In genomic region chr12:108801736-108802665, GRCh38 we compare ENCODE assay signal across 1 cellular context.
TF ChIP-seq lines count a peak whose summit lies in the region.

No MANE protein-coding gene starts in this region.

TF ChIP-seq in H1, 55 proteins besides CTCF, POLR2A, EP300 and RAD21 (continued from another document):
- TF ChIP-seq ATF2 (IDR thresholded peaks at IDR 0.05; ENCODE audit: low read length) (0 out of 2 replicates have a peak, but pooled peaks have one; percentile 7), KDM4A (IDR thresholded peaks at IDR 0.05; ENCODE audit: low read depth, low read length, severe bottlenecking) (no peak), ASH2L (IDR thresholded peaks at IDR 0.05; ENCODE audit: low read length) (no peak), PHF8 (conservative IDR thresholded peaks at IDR 0.05; ENCODE audit: low read depth, low read length) (no peak), CHD1 (IDR thresholded peaks at IDR 0.05; ENCODE audit: low read depth, low read length) (no peak), BACH1 (IDR thresholded peaks at IDR 0.05; ENCODE audit: low read length) (no peak), ZNF274 (IDR thresholded peaks at IDR 0.05; ENCODE audit: borderline replicate concordance, extremely low read depth, low read length) (no peak), TAF7 (optimal IDR thresholded peaks at IDR 0.05; ENCODE audit: borderline replicate concordance, low read depth, low read length) (no peak), RFX5 (IDR thresholded peaks at IDR 0.05; ENCODE audit: borderline replicate concordance, low read depth, low read length) (no peak), MAX (IDR thresholded peaks at IDR 0.05) (peak; percentile 58), RBBP5 (IDR thresholded peaks at IDR 0.05; ENCODE audit: borderline replicate concordance, low read depth, low read length) (peak; percentile 73; the same call in 1 of the 2 replicates), GTF2F1 (IDR thresholded peaks at IDR 0.05; ENCODE audit: borderline replicate concordance, low read depth, low read length) (no peak), CTBP2 (IDR thresholded peaks at IDR 0.05; ENCODE audit: borderline replicate concordance, insufficient read depth, insufficient read length, low read length) (no peak), YY1 (IDR thresholded peaks at IDR 0.05; ENCODE audit: low read depth, low read length) (0 out of 2 replicates have a peak, but pooled peaks have one; percentile 32), RNF2 (IDR thresholded peaks at IDR 0.05; ENCODE audit: borderline replicate concordance, low read depth, low read length, missing control alignments, poor library complexity, severe bottlenecking) (no peak), POLR2AphosphoS5 (IDR thresholded peaks at IDR 0.05; ENCODE audit: low read depth, low read length) (peak; percentile 35; the same call in 1 of the 2 replicates), TEAD4 (IDR thresholded peaks at IDR 0.05; ENCODE audit: low read depth, low read length) (no peak), MAFK (IDR thresholded peaks at IDR 0.05; ENCODE audit: low read depth, low read length) (no peak), TCF12 (IDR thresholded peaks at IDR 0.05; ENCODE audit: low read depth, low read length) (no peak), SAP30 (IDR thresholded peaks at IDR 0.05; ENCODE audit: insufficient read depth, insufficient replicate concordance, low read length) (no peak), KDM5A (IDR thresholded peaks at IDR 0.05; ENCODE audit: low read length) (no peak), POU5F1 (IDR thresholded peaks at IDR 0.05; ENCODE audit: low read depth, low read length) (no peak), GABPA (IDR thresholded peaks at IDR 0.05; ENCODE audit: borderline replicate concordance, insufficient read depth, low read length) (no peak), FOSL1 (IDR thresholded peaks at IDR 0.05; ENCODE audit: insufficient read depth, low read depth, low read length) (no peak), CHD2 (IDR thresholded peaks at IDR 0.05; ENCODE audit: low read length) (peak; percentile 55; the same call in 1 of the 2 replicates), EZH2 (IDR thresholded peaks at IDR 0.05; ENCODE audit: low read depth, low read length, severe bottlenecking) (no peak), SP2 (IDR thresholded peaks at IDR 0.05; ENCODE audit: low read length) (no peak), E2F6 (IDR thresholded peaks at IDR 0.05) (no peak), TBP (IDR thresholded peaks at IDR 0.05; ENCODE audit: low read depth, low read length) (peak; percentile 43; the same call in 1 of the 2 replicates), SRF (IDR thresholded peaks at IDR 0.05; ENCODE audit: low read depth, low read length) (no peak), SP4 (IDR thresholded peaks at IDR 0.05; ENCODE audit: low read length) (no peak), HDAC2 (IDR thresholded peaks at IDR 0.05; ENCODE audit: borderline replicate concordance in 1 of 2, low read depth in 2 of 2, low read length in 2 of 2) (0 out of 4 replicates have a peak, but pooled peaks of 1 of the 2 experiments have one; percentile 35), CHD7 (IDR thresholded peaks at IDR 0.05; ENCODE audit: insufficient replicate concordance, low read length) (no peak), SIRT6 (IDR thresholded peaks at IDR 0.05; ENCODE audit: low read length) (no peak), CREB1 (IDR thresholded peaks at IDR 0.05) (0 out of 2 replicates have a peak, but pooled peaks have one; percentile 6), NRF1 (IDR thresholded peaks at IDR 0.05; ENCODE audit: low read depth, low read length) (no peak), SUZ12 (IDR thresholded peaks at IDR 0.05; ENCODE audit: low read length) (no peak), JUND (IDR thresholded peaks at IDR 0.05; ENCODE audit: low read length) (peak; percentile 62; the same call in 1 of the 2 replicates), CBX8 (IDR thresholded peaks at IDR 0.05; ENCODE audit: borderline replicate concordance, low read depth, low read length) (no peak), KDM1A (IDR thresholded peaks at IDR 0.05; ENCODE audit: borderline replicate concordance, low read length) (no peak), ATF3 (IDR thresholded peaks at IDR 0.05; ENCODE audit: insufficient read depth, low read depth, low read length) (no peak), NANOG (IDR thresholded peaks at IDR 0.05; ENCODE audit: insufficient read depth, low read depth, low read length, poor library complexity, severe bottlenecking) (no peak), HDAC6 (IDR thresholded peaks at IDR 0.05; ENCODE audit: low read depth, low read length) (no peak), SIN3A (conservative IDR thresholded peaks at IDR 0.05 in 1 of 2, IDR thresholded peaks at IDR 0.05 in 1 of 2; ENCODE audit: low read depth in 1 of 2, low read length in 2 of 2) (peak; percentile 26 to 71; a peak in 1 of 4 replicates), BRCA1 (IDR thresholded peaks at IDR 0.05; ENCODE audit: low read depth, low read length) (no peak), CBX5 (IDR thresholded peaks at IDR 0.05; ENCODE audit: low read depth, low read length) (no peak), EGR1 (IDR thresholded peaks at IDR 0.05; ENCODE audit: borderline replicate concordance, low read depth, low read length) (no peak), JUN (IDR thresholded peaks at IDR 0.05; ENCODE audit: low read depth, low read length) (no peak), TAF1 (IDR thresholded peaks at IDR 0.05; ENCODE audit: low read depth, low read length) (peak; percentile 67), USF2 (IDR thresholded peaks at IDR 0.05; ENCODE audit: low read length) (no peak), BCL11A (IDR thresholded peaks at IDR 0.05; ENCODE audit: low read depth in 2 of 2, low read length in 2 of 2) (no peak), RXRA (IDR thresholded peaks at IDR 0.05; ENCODE audit: insufficient read depth, low read depth, low read length) (no peak)
